Comparison of ENCODE assay signal across 8 cellular contexts in the genomic region with DNA sequence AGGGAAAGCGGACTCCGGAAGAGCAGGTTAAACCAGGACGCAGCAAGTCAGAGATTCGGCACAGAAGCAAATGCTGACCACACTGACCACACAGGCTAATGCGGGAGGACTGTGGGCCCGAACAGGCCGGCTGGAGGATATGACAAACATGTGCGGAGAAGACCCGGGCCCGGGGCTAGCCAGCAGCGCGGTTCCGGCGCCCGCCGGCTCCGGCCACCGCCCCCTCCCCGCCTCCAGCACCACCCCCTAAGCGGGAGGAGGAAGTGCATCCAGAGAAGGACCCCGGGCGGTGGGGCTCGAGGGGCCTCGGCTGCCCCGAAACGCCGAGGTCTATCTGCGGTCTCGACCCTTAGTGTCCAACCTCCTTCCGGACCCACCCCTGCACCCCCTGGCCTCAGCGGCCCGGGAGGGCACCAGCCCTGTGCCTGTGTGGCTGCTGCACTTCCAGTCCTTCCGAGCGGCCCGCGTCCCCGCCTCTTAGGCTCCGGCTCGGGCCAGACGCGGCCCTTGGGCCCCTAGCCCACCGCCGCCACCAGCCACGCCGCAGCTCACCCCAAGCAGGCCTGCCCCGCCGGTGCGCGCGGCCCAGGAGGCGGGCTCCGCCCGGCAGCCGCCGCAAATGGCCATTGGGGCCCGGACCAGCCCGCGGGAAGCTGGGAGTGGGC. TPM values are rescaled to one million over a fixed set of nuclear protein-coding genes. Genes with fewer than 3 reads are reported as not detected.
DNase-seq lines count a peak whose midpoint lies in the region; ATAC-seq and TF ChIP-seq lines count a peak whose summit lies in the region.

No MANE protein-coding gene starts in this region.

- no peaks in the 10 kb centered on the region for H4K20me1 ChIP-seq in DND-41 (ENCODE audit: insufficient read depth, low read length)

- H3K27me3 Mint-ChIP-seq in T-helper 2 cell treated with Interferon-gamma antibody and Interleukin-4, amounts not matched to agents 5 μg/mL and 100 μg/mL, for 36 hours (ENCODE audit: low read depth) = no peaks in the 10 kb centered on the region

- H3K4me1 ChIP-seq in DND-41 (ENCODE audit: insufficient read depth, low read length) (peaks cover 46% of the 10 kb centered on the region), skeletal muscle satellite cell (ENCODE audit: control insufficient read depth, insufficient read depth, low read length) (peaks cover 16% of the 10 kb centered on the region)

- H3K36me3 ChIP-seq in DND-41 (ENCODE audit: insufficient read depth, low read length) = peaks cover 9% of the 10 kb centered on the region
- H3K36me3 ChIP-seq in brain microvascular endothelial cell (replicated peaks) = no peaks in the 10 kb centered on the region
- H3K36me3 ChIP-seq in skeletal muscle satellite cell (ENCODE audit: insufficient read depth, low read length) = no peaks in the 10 kb centered on the region

- peaks cover 22% of the 10 kb centered on the region for H3K36me3 Mint-ChIP-seq in T-helper 2 cell treated with Interferon-gamma antibody and Interleukin-4, amounts not matched to agents 5 μg/mL and 100 μg/mL, for 36 hours (ENCODE audit: low read depth)

- H3K9me3 ChIP-seq in DND-41 (ENCODE audit: insufficient read depth, low read length, severe bottlenecking) (no peaks in the 10 kb centered on the region), iPS-18c (ENCODE audit: control insufficient read depth, insufficient read depth, low read length) (no peaks in the 10 kb centered on the region), skeletal muscle satellite cell (replicated peaks; ENCODE audit: low read length) (no peaks in the 10 kb centered on the region)

- H3K27me3 ChIP-seq in DND-41 (ENCODE audit: insufficient read depth, low read length, poor library complexity) (no peaks in the 10 kb centered on the region), brain microvascular endothelial cell (replicated peaks) (no peaks in the 10 kb centered on the region), skeletal muscle satellite cell (ENCODE audit: control insufficient read depth, insufficient read depth, low read length) (no peaks in the 10 kb centered on the region)

- peak overlapping the region; percentile 89 for H3K27ac ChIP-seq in DND-41 (ENCODE audit: low read length)
- peak overlapping the region; percentile 9 for H3K27ac ChIP-seq in brain microvascular endothelial cell

- peak overlapping the region; percentile 71 to 93 for H3K4me3 ChIP-seq in DND-41 (ENCODE audit: low read depth in 1 of 2, low read length in 2 of 2)
- peak overlapping the region; percentile 85 for H3K4me3 ChIP-seq in brain microvascular endothelial cell (ENCODE audit: low read depth, low read length)
- peak overlapping the region; percentile 88 for H3K4me3 ChIP-seq in iPS-18c (ENCODE audit: insufficient read depth, low read depth, low read length)
- H3K4me3 ChIP-seq in skeletal muscle satellite cell (ENCODE audit: low read length) = peak overlapping the region; percentile 80

- in situ Hi-C loops in brain microvascular endothelial cell (cut with HindIII; ENCODE audit: low pct_ligation_motif_present, low sequenced_read_pairs) = no loop called here

- peak overlapping the region; percentile 100 for H3K4me3 Mint-ChIP-seq in T-helper 2 cell treated with Interferon-gamma antibody and Interleukin-4, amounts not matched to agents 5 μg/mL and 100 μg/mL, for 36 hours

- DNase-seq in DND-41 (peak; percentile 73), HuH-7.5 (ENCODE audit: low spot score) (peak; percentile 41), brain microvascular endothelial cell (no peak)
- DNase-seq in T-helper 2 cell treated with Interferon-gamma antibody and Interleukin-4, amounts not matched to agents 5 μg/mL and 100 μg/mL, for 36 hours (ENCODE audit: low spot score) = peak; percentile 51

- H3K79me2 ChIP-seq in DND-41 (ENCODE audit: insufficient read depth, low read length) = peaks cover 64% of the 10 kb centered on the region

- TF ChIP-seq CTCF in DND-41 (IDR thresholded peaks at IDR 0.05; ENCODE audit: borderline replicate concordance, extremely low read depth, low read length, poor library complexity, severe bottlenecking) (no peak), brain microvascular endothelial cell (IDR thresholded peaks at IDR 0.05; ENCODE audit: low read depth, low read length, missing control alignments) (no peak)

- H3K9ac ChIP-seq in DND-41 (ENCODE audit: low read depth, low read length) (peak overlapping the region; percentile 99), skeletal muscle satellite cell (ENCODE audit: low read depth, low read length) (peak overlapping the region; percentile 85)

- peak overlapping the region; percentile 98 for H3K27ac Mint-ChIP-seq in T-helper 2 cell treated with Interferon-gamma antibody and Interleukin-4, amounts not matched to agents 5 μg/mL and 100 μg/mL, for 36 hours

- H3K4me1 Mint-ChIP-seq in T-helper 2 cell treated with Interferon-gamma antibody and Interleukin-4, amounts not matched to agents 5 μg/mL and 100 μg/mL, for 36 hours (ENCODE audit: low read depth) = peaks cover 30% of the 10 kb centered on the region

- peak; percentile 39 for ATAC-seq in DND-41 (ENCODE audit: insufficient read depth, low read depth)
- ATAC-seq in GM21447 (IDR thresholded peaks at IDR 0.05; ENCODE audit: unreplicated experiment) = peak; percentile 16
- ATAC-seq in HG03565 (IDR thresholded peaks at IDR 0.05; ENCODE audit: unreplicated experiment) = no peak

- no peaks in the 10 kb centered on the region for H3K9me3 Mint-ChIP-seq in T-helper 2 cell treated with Interferon-gamma antibody and Interleukin-4, amounts not matched to agents 5 μg/mL and 100 μg/mL, for 36 hours

- peak overlapping the region; percentile 84 for H3K4me2 ChIP-seq in DND-41 (ENCODE audit: insufficient read depth, low read length)
- peak overlapping the region; percentile 93 for H3K4me2 ChIP-seq in skeletal muscle satellite cell (ENCODE audit: low read length)

- peak overlapping the region; percentile 85 for H2AFZ ChIP-seq in DND-41 (ENCODE audit: low read depth, low read length)

RNA-seq across cellular contexts. Expression of a gene that starts 2.1 kb away (rescaled TPM):
- total RNA-seq in skeletal muscle satellite cell (2012; rRNA removed) = 14.0 and 18.3 TPM in 2 replicates
